ENCODE assay signal across 8 cellular contexts in genomic region chr2:186503827-186504606, GRCh38. TPM values are rescaled to one million over a fixed set of nuclear protein-coding genes. Genes with fewer than 3 reads are reported as not detected.
A peak's percentile ranks its signal among the peaks of the same experiment; 100 is the strongest.
DNase-seq lines count a peak whose midpoint lies in the region; ATAC-seq, FAIRE-seq and TF ChIP-seq lines count a peak whose summit lies in the region.

No MANE protein-coding gene starts in this region.

- no peaks in the 10 kb centered on the region for H3K27me3 ChIP-seq in H1 (replicated peaks in 1 of 4; ENCODE audit: control insufficient read depth in 3 of 4, extremely low read depth in 1 of 4, insufficient read depth in 3 of 4, low read length in 3 of 4)
- H3K27me3 ChIP-seq in osteoblast (ENCODE audit: insufficient read depth, low read length) = no peaks in the 10 kb centered on the region

- DNase-seq in OCI-M1 (lab: John Stamatoyannopoulos, UW) (peak; percentile 65), H1 (ENCODE audit: low read depth in 1 of 2, low spot score in 2 of 2) (no peak), osteoblast (ENCODE audit: insufficient read length, low spot score, missing footprints) (no peak), activated gamma-delta T cell treated with Interleukin-2 at 50 U/mL for 16 hours (no peak), hepatic stellate cell (ENCODE audit: low spot score) (no peak)

- no peak overlapping the region for H4K8ac ChIP-seq in H1 (ENCODE audit: extremely low read depth, insufficient read depth, low read length)

- H2BK120ac ChIP-seq in H1 (replicated peaks; ENCODE audit: low read depth, low read length) = no peak overlapping the region

- no peak overlapping the region for H3K23ac ChIP-seq in H1 (ENCODE audit: insufficient read length)

- H3K9me3 ChIP-seq in H1 (ENCODE audit: insufficient read depth in 2 of 2, low read depth in 1 of 2, low read length in 1 of 2) (no peaks in the 10 kb centered on the region), osteoblast (ENCODE audit: low read depth, low read length) (no peaks in the 10 kb centered on the region)

- H3K14ac ChIP-seq in H1 (ENCODE audit: insufficient read length) = no peak overlapping the region

- TF ChIP-seq EP300 in H1 (IDR thresholded peaks at IDR 0.05; ENCODE audit: borderline replicate concordance in 1 of 2, low read depth in 2 of 2, low read length in 2 of 2) = no peak

- H3K4me3 ChIP-seq in H1 (ENCODE audit: extremely low read depth in 1 of 4, insufficient read depth in 2 of 4, low read depth in 3 of 4, low read length in 4 of 4) (no peak overlapping the region), osteoblast (ENCODE audit: insufficient read depth, low read length) (no peak overlapping the region)

- no peak overlapping the region for H3K18ac ChIP-seq in H1 (ENCODE audit: extremely low read depth, low read length)

- H4K20me1 ChIP-seq in H1 (replicated peaks in 1 of 2; ENCODE audit: control insufficient read depth in 1 of 2, insufficient read depth in 2 of 2, low read length in 2 of 2) (peaks cover 2 to 4% of the 10 kb centered on the region in 2 experiments), osteoblast (ENCODE audit: insufficient read depth, low read length) (peaks cover 4% of the 10 kb centered on the region)

- peaks cover 0 to 16% of the 10 kb centered on the region in 2 experiments; a peak in 2 of 4 replicates for H3K79me2 ChIP-seq in H1 (ENCODE audit: control insufficient read depth in 1 of 2, insufficient read depth in 2 of 2, low read length in 2 of 2)
- peaks cover 21% of the 10 kb centered on the region for H3K79me2 ChIP-seq in osteoblast (ENCODE audit: insufficient read depth, low read length)

- H2BK5ac ChIP-seq in H1 (ENCODE audit: low read depth, low read length) = no peak overlapping the region

- H3K27ac ChIP-seq in H1 (ENCODE audit: low read depth, low read length) (no peak overlapping the region), osteoblast (ENCODE audit: low read depth, low read length) (no peak overlapping the region)

- H2AFZ ChIP-seq in H1 (ENCODE audit: low read length) (no peak overlapping the region), osteoblast (ENCODE audit: low read length) (no peak overlapping the region)

- no peak overlapping the region for H2AK5ac ChIP-seq in H1 (ENCODE audit: low read depth, low read length)

- H3K4me2 ChIP-seq in H1 (ENCODE audit: insufficient read depth in 1 of 2, low read depth in 2 of 2, low read length in 2 of 2) (no peak overlapping the region), osteoblast (ENCODE audit: insufficient read depth, low read length) (no peak overlapping the region)

- FAIRE-seq in A204.1 (lab: Jason Lieb, UNC) = peak; percentile 96
- FAIRE-seq in H1 (lab: Jason Lieb, UNC) = peak; percentile 7

- no peak overlapping the region for H3K9ac ChIP-seq in H1 (replicated peaks in 1 of 4; ENCODE audit: extremely low read depth in 1 of 4, low read depth in 3 of 4, low read length in 3 of 4)

- H3K4me1 ChIP-seq in H1 (replicated peaks in 1 of 4; ENCODE audit: control insufficient read depth in 3 of 4, insufficient read depth in 4 of 4, low read length in 3 of 4) = no peaks in the 10 kb centered on the region
- no peaks in the 10 kb centered on the region for H3K4me1 ChIP-seq in osteoblast (ENCODE audit: insufficient read depth, low read length)

- CTCF ChIA-PET in H1 (lab: Charles Lee; ENCODE audit: partially characterized antibody) = interaction anchor here (0.6 to 9.7 kb wide), 38 partner anchors 8 to 384 kb away, joined by 3 to 111 read pairs (median 4); partner anchors contain the start of gene ITGAV

- H3K4ac ChIP-seq in H1 (replicated peaks; ENCODE audit: insufficient read length, low read depth, low read length) = no peak overlapping the region

- H2BK20ac ChIP-seq in H1 (ENCODE audit: low read length) = no peak overlapping the region

- no peak overlapping the region for H2BK15ac ChIP-seq in H1 (ENCODE audit: low read length)

- TF ChIP-seq RAD21 in H1 (IDR thresholded peaks at IDR 0.05 in 1 of 2, conservative IDR thresholded peaks at IDR 0.05 in 1 of 2; ENCODE audit: low read depth in 2 of 2, low read length in 2 of 2) = peak in 1 of 2 experiments; percentile 58; a peak in 3 of 4 replicates

- H2BK12ac ChIP-seq in H1 (ENCODE audit: low read depth, low read length) = no peak overlapping the region

- no peak overlapping the region for H4K91ac ChIP-seq in H1 (replicated peaks; ENCODE audit: insufficient read length, low read length)

- no peaks in the 10 kb centered on the region for H3K23me2 ChIP-seq in H1 (ENCODE audit: low read depth, low read length)

- H3K56ac ChIP-seq in H1 (replicated peaks; ENCODE audit: insufficient read length, low read depth, low read length) = no peak overlapping the region

- no peak for TF ChIP-seq POLR2A in H1 (IDR thresholded peaks at IDR 0.05; ENCODE audit: control extremely low read depth in 1 of 2, low read depth in 2 of 2, low read length in 2 of 2)

- WGBS in H1 (ENCODE audit: extremely low coverage in 1 of 2, insufficient coverage in 1 of 2, insufficient read length in 1 of 2, insufficient replicate concordance in 2 of 2, low coverage in 1 of 2, low lambda C conversion rate in 2 of 2, missing lambda C conversion rate in 1 of 2), 2 experiments = 79% methylated on average over 5 of the region's 5 CpGs; no CpG with 5 or more reads in 1 of the 2 experiments

- H4K5ac ChIP-seq in H1 (ENCODE audit: insufficient read length, low read depth, low read length) = no peak overlapping the region

- POLR2A ChIA-PET in H1 (lab: Charles Lee; ENCODE audit: partially characterized antibody) = interaction anchor here (0.7 to 1.5 kb wide), 3 partner anchors 14 to 86 kb away, joined by 3 read pairs; partner anchors contain the start of genes ITGAV and ZC3H15

- ATAC-seq in HG03342 (IDR thresholded peaks at IDR 0.05; ENCODE audit: unreplicated experiment) = peak; percentile 67

- H3K79me1 ChIP-seq in H1 (ENCODE audit: low read depth, low read length) = no peaks in the 10 kb centered on the region; the same call in 1 of the 2 replicates

- TF ChIP-seq CTCF in GM12872 (IDR thresholded peaks at IDR 0.05; ENCODE audit: insufficient read depth, low read depth, low read length) = peak; percentile 41; the same call in 1 of the 3 replicates
- no peak; a peak in 1 of 4 replicates for TF ChIP-seq CTCF in H1 (IDR thresholded peaks at IDR 0.05; ENCODE audit: control extremely low read depth in 1 of 3, insufficient read depth in 1 of 3, low read depth in 1 of 3, low read length in 3 of 3)
- TF ChIP-seq CTCF in osteoblast (IDR thresholded peaks at IDR 0.05; ENCODE audit: extremely low read depth, low read depth, low read length) = peak; percentile 53

- H3K36me3 ChIP-seq in H1 (ENCODE audit: control insufficient read depth in 2 of 4, insufficient read depth in 4 of 4, low read length in 3 of 4) = peaks cover 5 to 74% (median 42%) of the 10 kb centered on the region in 4 experiments
- peaks cover 66% of the 10 kb centered on the region for H3K36me3 ChIP-seq in osteoblast (ENCODE audit: insufficient read depth, low read length)

TF ChIP-seq in H1, 55 proteins besides CTCF, POLR2A, EP300 and RAD21:
- no peak for TF ChIP-seq EGR1 (IDR thresholded peaks at IDR 0.05; ENCODE audit: borderline replicate concordance, low read depth, low read length)

RNA-seq across cellular contexts. Expression of gene ZC3H15, which starts 18.0 kb away (rescaled TPM):
- total RNA-seq in H1 (2021; fragmentation: NEBNext Ultra II Directional; extraction: Animal tissue kit (Norgen Biotek cat#: 25700)) = 76.5 and 80.8 TPM in 2 replicates
- 15.9 and 32.0 TPM in 2 replicates for polyA plus RNA-seq in H1 (2011; rRNA removed)
- polyA plus RNA-seq in H1 (2011; cell fraction: cytosol; rRNA removed) = 52.8 TPM
- 11.5 TPM for polyA plus RNA-seq in H1 (2011; cell fraction: nucleus; rRNA removed)
- polyA plus RNA-seq in H1 (2012, experiment 1 of 2) = 49.0 to 97.4 TPM (median 55.0 TPM) in 4 replicates
- 6.5 TPM for polyA plus RNA-seq in H1 (2012, experiment 2 of 2)
- 87.1 TPM for polyA plus RNA-seq in H1 (2013, experiment 1 of 2)
- polyA plus RNA-seq in H1 (2013, experiment 2 of 2) = 89.5 TPM
- polyA minus RNA-seq in H1 (2011; rRNA and poly(A)+ RNA removed) = 24.2 and 24.7 TPM in 2 replicates
- polyA minus RNA-seq in H1 (2011; cell fraction: cytosol; rRNA and poly(A)+ RNA removed) = 40.8 TPM
- polyA minus RNA-seq in H1 (2011; cell fraction: nucleus; rRNA and poly(A)+ RNA removed) = 34.2 TPM
- 71.7 and 71.9 TPM in 2 replicates for total RNA-seq in osteoblast

Comparison
In these comparisons a context has a peak if more than half of its experiments do, and no peak if none do; other contexts are left out.
1. CTCF ChIP-seq: peak in GM12872 (single experiment) and osteoblast (single experiment); none in H1 (0 of 3).